Comparison of ENCODE assay signal across 13 cellular contexts in the genomic region with DNA sequence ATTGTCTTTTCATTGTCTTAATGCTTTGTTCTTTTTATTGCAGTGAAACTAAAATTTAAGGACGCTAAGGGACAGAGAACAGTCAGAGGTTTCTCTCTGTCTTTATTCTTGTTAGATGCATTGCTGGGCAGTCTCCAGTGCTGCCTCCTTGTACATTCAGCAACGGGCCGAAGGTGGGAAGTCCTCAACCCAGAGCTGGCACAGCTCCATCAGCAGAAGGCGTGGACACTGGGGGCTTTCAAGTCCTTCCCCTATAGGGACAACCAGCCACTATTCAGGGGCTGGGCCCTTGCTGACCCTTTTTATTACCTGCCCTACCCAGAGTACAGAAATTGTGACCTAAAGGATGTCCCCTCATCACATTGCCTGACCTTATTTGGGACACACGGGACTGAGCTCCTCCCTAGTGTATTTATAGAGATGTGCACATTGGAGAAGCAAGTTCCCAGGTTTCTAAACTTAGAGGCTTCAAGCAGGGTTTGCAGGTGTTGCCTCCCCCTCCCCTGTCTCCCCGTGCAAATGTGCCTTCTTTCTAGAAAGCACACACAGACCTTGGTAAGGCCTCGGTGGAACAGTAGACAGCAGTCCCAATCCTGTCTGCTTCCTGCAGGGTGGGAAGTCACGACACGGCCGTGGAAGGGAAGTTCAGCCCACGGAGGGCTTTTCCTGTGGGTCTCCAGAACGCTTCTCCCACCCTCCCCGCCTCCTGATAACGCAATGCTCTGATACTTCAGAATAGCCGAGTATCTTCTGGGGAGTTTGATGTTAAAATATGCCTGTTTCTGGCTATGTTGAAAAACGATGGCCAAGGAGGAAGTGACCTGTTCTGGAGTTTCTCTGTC.
"Had no signal": no experiment of that assay in that cellular context is flagged by ENCODE, and none has a peak within 500 bp of the region (broad histone marks: within the 10 kb centered on the region; RNA-seq: fewer than 3 reads in every experiment).

No MANE protein-coding gene starts in this region.

- H3K4me3 Mint-ChIP-seq: activated T-cell treated with anti-CD3 and anti-CD28 coated beads, Interleukin-2, amount 50 U/mL, for 4 hours; mesothelial cell of epicardium; natural killer cell treated with Interleukin-12 subunit alpha and Interleukin-12 subunit beta and Interleukin-15 and Interleukin-18, amount 100 ng/mL, for 72 hours; stimulated activated naive B cell treated with anti-CD40 and anti-IgM and Interleukin-4, amounts not matched to agents 10 μg/mL and 1 μg/mL and 100 μg/mL, for 72 hours had no signal

- H3K4me3 ChIP-seq: lung, thoracic aorta had no signal

- DNase-seq: activated CD4-positive, alpha-beta T cell treated with anti-CD3 and anti-CD28 coated beads, Interleukin-2, amount 50 U/mL, for 48 hours; activated effector memory CD4-positive, alpha-beta T cell treated with Interleukin-2 at 50 U/mL for 16 hours; activated naive CD4-positive, alpha-beta T cell treated with anti-CD3 and anti-CD28 coated beads, Interleukin-2, amount 50 U/mL, for 16 hours; activated T-cell treated with anti-CD3 and anti-CD28 coated beads, Interleukin-2, amount 50 U/mL, for 4 hours; aorta; brain microvascular endothelial cell; cortex of kidney; stimulated activated naive B cell treated with anti-CD40 and anti-IgM and Interleukin-4, amounts not matched to agents 10 μg/mL and 1 μg/mL and 100 μg/mL, for 72 hours had no signal

- H3K36me3 ChIP-seq: brain microvascular endothelial cell, thoracic aorta had no signal

- H3K9me3 ChIP-seq: thoracic aorta had no signal

- H3K27ac Mint-ChIP-seq: mesothelial cell of epicardium; natural killer cell treated with Interleukin-12 subunit alpha and Interleukin-12 subunit beta and Interleukin-15 and Interleukin-18, amount 100 ng/mL, for 72 hours; stimulated activated naive B cell treated with anti-CD40 and anti-IgM and Interleukin-4, amounts not matched to agents 10 μg/mL and 1 μg/mL and 100 μg/mL, for 72 hours had no signal

- ATAC-seq: activated T-cell treated with anti-CD3 and anti-CD28 coated beads, Interleukin-2, amount 50 U/mL, for 4 hours; esophagus mucosa; natural killer cell treated with Interleukin-12 subunit alpha and Interleukin-12 subunit beta and Interleukin-15 and Interleukin-18, amount 100 ng/mL, for 72 hours; stimulated activated naive B cell treated with anti-CD40 and anti-IgM and Interleukin-4, amounts not matched to agents 10 μg/mL and 1 μg/mL and 100 μg/mL, for 72 hours had no signal

- H3K9me3 Mint-ChIP-seq: natural killer cell treated with Interleukin-12 subunit alpha and Interleukin-12 subunit beta and Interleukin-15 and Interleukin-18, amount 100 ng/mL, for 72 hours had no signal

- H3K36me3 Mint-ChIP-seq: mesothelial cell of epicardium; natural killer cell treated with Interleukin-12 subunit alpha and Interleukin-12 subunit beta and Interleukin-15 and Interleukin-18, amount 100 ng/mL, for 72 hours had no signal

- H3K27ac ChIP-seq: brain microvascular endothelial cell, thoracic aorta had no signal
